ENCODE assay signal across 8 cellular contexts in the genomic region with DNA sequence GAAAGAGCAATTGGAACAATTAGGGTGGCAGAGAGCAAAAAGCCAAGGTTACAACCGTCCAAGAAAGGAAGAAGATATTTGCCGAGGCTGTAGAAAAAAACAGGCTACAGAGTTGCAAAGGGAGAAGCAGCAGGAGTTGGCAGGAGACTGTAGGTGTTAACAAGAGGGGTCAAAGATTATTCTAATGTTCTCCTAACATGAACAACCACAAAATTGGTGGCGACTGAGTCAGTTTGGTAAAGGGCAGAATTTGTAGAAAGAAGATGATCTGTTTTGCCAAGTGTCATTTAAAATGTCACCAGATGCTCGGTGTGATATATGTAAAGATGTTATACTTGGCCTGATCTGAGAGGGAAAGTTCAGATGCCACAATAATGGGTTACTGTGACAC. TPM values are rescaled to one million over a fixed set of nuclear protein-coding genes. Genes with fewer than 3 reads are reported as not detected.
A peak's percentile ranks its signal among the peaks of the same experiment; 100 is the strongest.
DNase-seq lines count a peak whose midpoint lies in the region; ATAC-seq and TF ChIP-seq lines count a peak whose summit lies in the region.

No MANE protein-coding gene starts in this region.

- peak overlapping the region; percentile 98 for H3K4me3 Mint-ChIP-seq in nephron progenitor cell

- CTCF ChIA-PET in BJ (lab: Yijun Ruan, JAX) = interaction anchor here (1.7 to 4.9 kb wide), 2 partner anchors 12 to 39 kb away, joined by 5 to 64 read pairs; no protein-coding TSS in a partner anchor

- no peak for ATAC-seq in HG03196 (IDR thresholded peaks at IDR 0.05; ENCODE audit: unreplicated experiment)
- ATAC-seq in GM19035 (IDR thresholded peaks at IDR 0.05; ENCODE audit: unreplicated experiment) = no peak

- H3K9ac ChIP-seq in colonic mucosa (ENCODE audit: low read depth in 2 of 2, low read length in 2 of 2) = peak overlapping the region; percentile 31 to 92

- H3K9me3 ChIP-seq in colonic mucosa = no peaks in the 10 kb centered on the region

- peaks cover 6% of the 10 kb centered on the region for H3K27me3 Mint-ChIP-seq in nephron progenitor cell (ENCODE audit: low read depth, poor library complexity)

- peak overlapping the region; percentile 91 for H3K27ac ChIP-seq in colonic mucosa

- no peak for DNase-seq in BJ (ENCODE audit: low read depth)
- DNase-seq in Jurkat, Clone E6-1 (ENCODE audit: low read depth, low spot score) = no peak
- DNase-seq in colonic mucosa = no peak
- DNase-seq in nephron progenitor cell = no peak
- no peak for DNase-seq in NCI-H446 (lab: John Stamatoyannopoulos, UW)
- DNase-seq in germinal center (ENCODE audit: low spot score) = no peak

- no peaks in the 10 kb centered on the region for H3K9me3 Mint-ChIP-seq in nephron progenitor cell

- peaks cover 10% of the 10 kb centered on the region for H3K4me1 ChIP-seq in colonic mucosa

- TF ChIP-seq CTCF in BJ (IDR thresholded peaks at IDR 0.05; ENCODE audit: insufficient read depth, low read depth, low read length) (no peak), colonic mucosa (IDR thresholded peaks at IDR 0.05) (no peak), nephron progenitor cell (IDR thresholded peaks at IDR 0.05) (no peak)

- H3K4me3 ChIP-seq in BJ (ENCODE audit: low read depth, low read length) = peak overlapping the region; percentile 14; the same call in 1 of the 2 replicates
- peak overlapping the region; percentile 99 for H3K4me3 ChIP-seq in Jurkat, Clone E6-1 (ENCODE audit: low read length)
- peak overlapping the region; percentile 56 for H3K4me3 ChIP-seq in colonic mucosa

- intact Hi-C loops in colonic mucosa (cut with DNase I) = loop anchor here (5.0 kb wide), 1 partner anchor 49 kb away; a partner anchor contains a TSS

- no peaks in the 10 kb centered on the region for H3K36me3 Mint-ChIP-seq in nephron progenitor cell (ENCODE audit: low read depth)

- H3K4me1 Mint-ChIP-seq in nephron progenitor cell = peaks cover 76% of the 10 kb centered on the region

- no peaks in the 10 kb centered on the region for H3K36me3 ChIP-seq in BJ (ENCODE audit: control insufficient read depth, insufficient read depth, low read length)
- no peaks in the 10 kb centered on the region for H3K36me3 ChIP-seq in colonic mucosa

- H3K27me3 ChIP-seq in BJ (ENCODE audit: control insufficient read depth, insufficient read depth, low read length) (no peaks in the 10 kb centered on the region), colonic mucosa (no peaks in the 10 kb centered on the region)

- POLR2A ChIA-PET in BJ (lab: Charles Lee) = no interaction called here

- peak overlapping the region; percentile 99 for H3K27ac Mint-ChIP-seq in nephron progenitor cell

RNA-seq across cellular contexts. Expression of a gene that starts 0.4 kb away (rescaled TPM):
- polyA plus RNA-seq in BJ (2011; rRNA removed) = 16.2 and 17.0 TPM in 2 replicates
- 10.1 and 15.0 TPM in 2 replicates for polyA minus RNA-seq in BJ (2011; rRNA and poly(A)+ RNA removed)
- 37.0 TPM for polyA plus RNA-seq in Jurkat, Clone E6-1 (2012; ENCODE audit: insufficient read depth, insufficient read length)
- total RNA-seq in colonic mucosa = 10 to 100 TPM; 20.4 to 21.5 TPM

RNA-seq across cellular contexts. Expression of a gene that starts 1.1 kb away (rescaled TPM):
- polyA plus RNA-seq in BJ (2011; rRNA removed) = 9.7 and 13.0 TPM in 2 replicates
- 12.4 and 13.7 TPM in 2 replicates for polyA minus RNA-seq in BJ (2011; rRNA and poly(A)+ RNA removed)
- polyA plus RNA-seq in Jurkat, Clone E6-1 (2012; ENCODE audit: insufficient read depth, insufficient read length) = 1.6 TPM
- 10 to 100 TPM; 40.4 to 43.1 TPM for total RNA-seq in colonic mucosa

RNA-seq across cellular contexts. Expression of a gene that starts 25.8 kb away (rescaled TPM):
- polyA plus RNA-seq in BJ (2011; rRNA removed) = 0.07 and 0.21 TPM in 2 replicates
- 0.66 TPM in 1 of 2 replicates, not detected in the other for polyA minus RNA-seq in BJ (2011; rRNA and poly(A)+ RNA removed)
- polyA plus RNA-seq in Jurkat, Clone E6-1 (2012; ENCODE audit: insufficient read depth, insufficient read length) = not detected
- total RNA-seq in colonic mucosa = under 1 TPM; 0.40 to 0.53 TPM

RNA-seq across cellular contexts. Expression of a gene that starts 28.5 kb away (rescaled TPM):
- 0.18 and 0.31 TPM in 2 replicates for polyA plus RNA-seq in BJ (2011; rRNA removed)
- 0.09 and 0.15 TPM in 2 replicates for polyA minus RNA-seq in BJ (2011; rRNA and poly(A)+ RNA removed)
- 1.1 TPM for polyA plus RNA-seq in Jurkat, Clone E6-1 (2012; ENCODE audit: insufficient read depth, insufficient read length)
- 1 to 10 TPM in 1 of 2 donors, under 1 TPM in 1; 0.69 to 1.9 TPM for total RNA-seq in colonic mucosa

RNA-seq across cellular contexts. Expression of a gene that starts 33.2 kb away (rescaled TPM):
- 202 and 239 TPM in 2 replicates for polyA plus RNA-seq in BJ (2011; rRNA removed)
- polyA minus RNA-seq in BJ (2011; rRNA and poly(A)+ RNA removed) = 85.5 and 146 TPM in 2 replicates
- 166 TPM for polyA plus RNA-seq in Jurkat, Clone E6-1 (2012; ENCODE audit: insufficient read depth, insufficient read length)
- total RNA-seq in colonic mucosa = 100 to 1,000 TPM; 140 to 157 TPM

Comparison
In these comparisons a context has a peak if more than half of its experiments do, and no peak if none do; other contexts are left out.
1. H3K4me3 ChIP-seq: peak in every context shown above with its lines; median percentile 99 in Jurkat, Clone E6-1; 56 in colonic mucosa; 14 in BJ.